Comparison of ENCODE assay signal across 1 cellular context in genomic region chr21:38495242-38495641, GRCh38.
TF ChIP-seq lines count a peak whose summit lies in the region.

No MANE protein-coding gene starts in this region.

TF ChIP-seq in GM23338, 12 proteins besides CTCF, POLR2A, EP300 and RAD21 (continued from another document):
- TF ChIP-seq, protein P1, sequence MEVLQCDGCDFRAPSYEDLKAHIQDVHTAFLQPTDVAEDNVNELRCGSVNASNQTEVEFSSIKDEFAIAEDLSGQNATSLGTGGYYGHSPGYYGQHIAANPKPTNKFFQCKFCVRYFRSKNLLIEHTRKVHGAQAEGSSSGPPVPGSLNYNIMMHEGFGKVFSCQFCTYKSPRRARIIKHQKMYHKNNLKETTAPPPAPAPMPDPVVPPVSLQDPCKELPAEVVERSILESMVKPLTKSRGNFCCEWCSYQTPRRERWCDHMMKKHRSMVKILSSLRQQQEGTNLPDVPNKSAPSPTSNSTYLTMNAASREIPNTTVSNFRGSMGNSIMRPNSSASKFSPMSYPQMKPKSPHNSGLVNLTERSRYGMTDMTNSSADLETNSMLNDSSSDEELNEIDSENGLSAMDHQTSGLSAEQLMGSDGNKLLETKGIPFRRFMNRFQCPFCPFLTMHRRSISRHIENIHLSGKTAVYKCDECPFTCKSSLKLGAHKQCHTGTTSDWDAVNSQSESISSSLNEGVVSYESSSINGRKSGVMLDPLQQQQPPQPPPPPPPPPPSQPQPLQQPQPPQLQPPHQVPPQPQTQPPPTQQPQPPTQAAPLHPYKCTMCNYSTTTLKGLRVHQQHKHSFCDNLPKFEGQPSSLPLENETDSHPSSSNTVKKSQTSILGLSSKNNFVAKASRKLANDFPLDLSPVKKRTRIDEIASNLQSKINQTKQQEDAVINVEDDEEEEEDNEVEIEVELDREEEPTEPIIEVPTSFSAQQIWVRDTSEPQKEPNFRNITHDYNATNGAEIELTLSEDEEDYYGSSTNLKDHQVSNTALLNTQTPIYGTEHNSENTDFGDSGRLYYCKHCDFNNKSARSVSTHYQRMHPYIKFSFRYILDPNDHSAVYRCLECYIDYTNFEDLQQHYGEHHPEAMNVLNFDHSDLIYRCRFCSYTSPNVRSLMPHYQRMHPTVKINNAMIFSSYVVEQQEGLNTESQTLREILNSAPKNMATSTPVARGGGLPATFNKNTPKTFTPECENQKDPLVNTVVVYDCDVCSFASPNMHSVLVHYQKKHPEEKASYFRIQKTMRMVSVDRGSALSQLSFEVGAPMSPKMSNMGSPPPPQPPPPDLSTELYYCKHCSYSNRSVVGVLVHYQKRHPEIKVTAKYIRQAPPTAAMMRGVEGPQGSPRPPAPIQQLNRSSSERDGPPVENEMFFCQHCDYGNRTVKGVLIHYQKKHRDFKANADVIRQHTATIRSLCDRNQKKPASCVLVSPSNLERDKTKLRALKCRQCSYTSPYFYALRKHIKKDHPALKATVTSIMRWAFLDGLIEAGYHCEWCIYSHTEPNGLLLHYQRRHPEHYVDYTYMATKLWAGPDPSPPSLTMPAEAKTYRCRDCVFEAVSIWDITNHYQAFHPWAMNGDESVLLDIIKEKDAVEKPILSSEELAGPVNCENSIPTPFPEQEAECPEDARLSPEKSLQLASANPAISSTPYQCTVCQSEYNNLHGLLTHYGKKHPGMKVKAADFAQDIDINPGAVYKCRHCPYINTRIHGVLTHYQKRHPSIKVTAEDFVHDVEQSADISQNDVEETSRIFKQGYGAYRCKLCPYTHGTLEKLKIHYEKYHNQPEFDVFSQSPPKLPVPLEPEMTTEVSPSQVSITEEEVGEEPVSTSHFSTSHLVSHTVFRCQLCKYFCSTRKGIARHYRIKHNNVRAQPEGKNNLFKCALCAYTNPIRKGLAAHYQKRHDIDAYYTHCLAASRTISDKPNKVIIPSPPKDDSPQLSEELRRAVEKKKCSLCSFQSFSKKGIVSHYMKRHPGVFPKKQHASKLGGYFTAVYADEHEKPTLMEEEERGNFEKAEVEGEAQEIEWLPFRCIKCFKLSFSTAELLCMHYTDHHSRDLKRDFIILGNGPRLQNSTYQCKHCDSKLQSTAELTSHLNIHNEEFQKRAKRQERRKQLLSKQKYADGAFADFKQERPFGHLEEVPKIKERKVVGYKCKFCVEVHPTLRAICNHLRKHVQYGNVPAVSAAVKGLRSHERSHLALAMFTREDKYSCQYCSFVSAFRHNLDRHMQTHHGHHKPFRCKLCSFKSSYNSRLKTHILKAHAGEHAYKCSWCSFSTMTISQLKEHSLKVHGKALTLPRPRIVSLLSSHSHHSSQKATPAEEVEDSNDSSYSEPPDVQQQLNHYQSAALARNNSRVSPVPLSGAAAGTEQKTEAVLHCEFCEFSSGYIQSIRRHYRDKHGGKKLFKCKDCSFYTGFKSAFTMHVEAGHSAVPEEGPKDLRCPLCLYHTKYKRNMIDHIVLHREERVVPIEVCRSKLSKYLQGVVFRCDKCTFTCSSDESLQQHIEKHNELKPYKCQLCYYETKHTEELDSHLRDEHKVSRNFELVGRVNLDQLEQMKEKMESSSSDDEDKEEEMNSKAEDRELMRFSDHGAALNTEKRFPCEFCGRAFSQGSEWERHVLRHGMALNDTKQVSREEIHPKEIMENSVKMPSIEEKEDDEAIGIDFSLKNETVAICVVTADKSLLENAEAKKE (CRISPR knock-in tag; IDR thresholded peaks at IDR 0.05) = no peak
- TF ChIP-seq NANOG (IDR thresholded peaks at IDR 0.05; ENCODE audit: borderline replicate concordance) (no peak), EZH2 (IDR thresholded peaks at IDR 0.05; ENCODE audit: low read depth, unreplicated experiment) (no peak), CREB1 (CRISPR knock-in tag; IDR thresholded peaks at IDR 0.05; ENCODE audit: low read depth) (no peak), ZNF114 (CRISPR knock-in tag; IDR thresholded peaks at IDR 0.05) (no peak), REST (IDR thresholded peaks at IDR 0.05; ENCODE audit: unreplicated experiment) (no peak)
